16 cellular contexts compared by ENCODE assay signal in genomic region chr19:5563941-5564612, GRCh38. TPM values are rescaled to one million over a fixed set of nuclear protein-coding genes. Genes with fewer than 3 reads are reported as not detected.
DNase-seq lines count a peak whose midpoint lies in the region; ATAC-seq and TF ChIP-seq lines count a peak whose summit lies in the region.
"Had no signal": no experiment of that assay in that cellular context is flagged by ENCODE, and none has a peak within 500 bp of the region (broad histone marks: within the 10 kb centered on the region; RNA-seq: fewer than 3 reads in every experiment).

No MANE protein-coding gene starts in this region.

- DNase-seq in natural killer cell = no peak
- DNase-seq in natural killer cell treated with Interleukin-12 subunit alpha and Interleukin-12 subunit beta and Interleukin-15 and Interleukin-18, amount 100 ng/mL, for 72 hours (ENCODE audit: low spot score) = no peak
- DNase-seq in RKO (ENCODE audit: low spot score) = peak; percentile 47
- peak; percentile 83 for DNase-seq in foreskin melanocyte
- DNase-seq in NCI-H128 (lab: John Stamatoyannopoulos, UW; ENCODE audit: unreplicated experiment) = no peak
- DNase-seq in NCI-H524 treated with DMSO at 0.1 percent for 48 hours (lab: John Stamatoyannopoulos, UW) = no peak
- DNase-seq in NCI-H446 (lab: John Stamatoyannopoulos, UW) = no peak
- DNase-seq in hippocampal formation (lab: John Stamatoyannopoulos, UW) = no peak
- DNase-seq: activated CD8-positive, alpha-beta memory T cell treated with anti-CD3 and anti-CD28 coated beads, Interleukin-2, amount 50 U/mL, for 4 hours; left lung; NCI-H2081; occipital lobe; RPMI8226; stimulated activated CD4-positive, alpha-beta T cell treated with anti-CD3 and anti-CD28 coated beads, Interleukin-15, amount 100 ng/mL, for 24 hours had no signal

- H3K27ac Mint-ChIP-seq in natural killer cell = no peak overlapping the region
- H3K27ac Mint-ChIP-seq in natural killer cell treated with Interleukin-12 subunit alpha and Interleukin-12 subunit beta and Interleukin-15 and Interleukin-18, amount 100 ng/mL, for 72 hours = no peak overlapping the region

- peaks cover 0 to 12% of the 10 kb centered on the region in 2 donors for H3K27me3 Mint-ChIP-seq in natural killer cell (ENCODE audit: low read depth in 2 of 2)
- H3K27me3 Mint-ChIP-seq in natural killer cell treated with Interleukin-12 subunit alpha and Interleukin-12 subunit beta and Interleukin-15 and Interleukin-18, amount 100 ng/mL, for 72 hours = peaks cover 0 to 10% of the 10 kb centered on the region in 2 donors

- no peak overlapping the region for H3K4me3 Mint-ChIP-seq in natural killer cell
- no peak overlapping the region for H3K4me3 Mint-ChIP-seq in natural killer cell treated with Interleukin-12 subunit alpha and Interleukin-12 subunit beta and Interleukin-15 and Interleukin-18, amount 100 ng/mL, for 72 hours

- H3K9me3 Mint-ChIP-seq in natural killer cell = peaks cover 0 to 2% of the 10 kb centered on the region in 2 donors
- H3K9me3 Mint-ChIP-seq in natural killer cell treated with Interleukin-12 subunit alpha and Interleukin-12 subunit beta and Interleukin-15 and Interleukin-18, amount 100 ng/mL, for 72 hours = no peaks in the 10 kb centered on the region

- no peaks in the 10 kb centered on the region for H3K4me1 Mint-ChIP-seq in natural killer cell
- H3K4me1 Mint-ChIP-seq in natural killer cell treated with Interleukin-12 subunit alpha and Interleukin-12 subunit beta and Interleukin-15 and Interleukin-18, amount 100 ng/mL, for 72 hours (ENCODE audit: low read depth in 2 of 2) = no peaks in the 10 kb centered on the region

- TF ChIP-seq CTCF in natural killer cell (IDR thresholded peaks at IDR 0.05) = no peak

- intact Hi-C loops in natural killer cell (cut with micrococcal nuclease) = no loop called here

- no peaks in the 10 kb centered on the region for H3K36me3 Mint-ChIP-seq in natural killer cell
- H3K36me3 Mint-ChIP-seq in natural killer cell treated with Interleukin-12 subunit alpha and Interleukin-12 subunit beta and Interleukin-15 and Interleukin-18, amount 100 ng/mL, for 72 hours = no peaks in the 10 kb centered on the region

- ATAC-seq in natural killer cell = peak; percentile 21 to 35 (median 31)
- ATAC-seq in natural killer cell treated with Interleukin-12 subunit alpha and Interleukin-12 subunit beta and Interleukin-15 and Interleukin-18, amount 100 ng/mL, for 72 hours = no peak
- ATAC-seq: gastroesophageal sphincter, left lung had no signal

RNA-seq across cellular contexts. Expression of gene TINCR, which starts 3.7 kb away (rescaled TPM):
- total RNA-seq in natural killer cell = 1 to 10 TPM; 1.6 to 2.2 (median 1.7) TPM
- 1 to 10 TPM in 1 of 2 donors, under 1 TPM in 1; 0.57 to 2.6 TPM for total RNA-seq in natural killer cell treated with Interleukin-12 subunit alpha and Interleukin-12 subunit beta and Interleukin-15 and Interleukin-18, amount 100 ng/mL, for 72 hours
- total RNA-seq: dermis microvascular lymphatic vessel endothelial cell had no signal

RNA-seq across cellular contexts. Expression of gene SAFB2, which starts 58.5 kb away (rescaled TPM):
- total RNA-seq in natural killer cell = 100 to 1,000 TPM; 232 to 264 (median 258) TPM
- 100 to 1,000 TPM; 116 to 204 TPM for total RNA-seq in natural killer cell treated with Interleukin-12 subunit alpha and Interleukin-12 subunit beta and Interleukin-15 and Interleukin-18, amount 100 ng/mL, for 72 hours

RNA-seq across cellular contexts. Expression of gene SAFB, which starts 58.8 kb away (rescaled TPM):
- 100 to 1,000 TPM; 195 to 229 (median 207) TPM for total RNA-seq in natural killer cell
- total RNA-seq in natural killer cell treated with Interleukin-12 subunit alpha and Interleukin-12 subunit beta and Interleukin-15 and Interleukin-18, amount 100 ng/mL, for 72 hours = 100 to 1,000 TPM; 126 to 190 TPM

Comparison
In these comparisons a context has a peak if more than half of its experiments do, and no peak if none do; other contexts are left out.
1. ATAC-seq: peak in natural killer cell (3 of 3); none in natural killer cell treated with Interleukin-12 subunit alpha and Interleukin-12 subunit beta and Interleukin-15 and Interleukin-18, amount 100 ng/mL, for 72 hours (0 of 2).
2. DNase-seq: peak in RKO (single experiment) and foreskin melanocyte (single experiment); none in natural killer cell (single experiment), natural killer cell treated with Interleukin-12 subunit alpha and Interleukin-12 subunit beta and Interleukin-15 and Interleukin-18, amount 100 ng/mL, for 72 hours (single experiment), NCI-H128 (single experiment), NCI-H524 treated with DMSO at 0.1 percent for 48 hours (single experiment), NCI-H446 (0 of 2) and hippocampal formation (0 of 2).